ENCODE assay signal across 11 cellular contexts in the genomic region with DNA sequence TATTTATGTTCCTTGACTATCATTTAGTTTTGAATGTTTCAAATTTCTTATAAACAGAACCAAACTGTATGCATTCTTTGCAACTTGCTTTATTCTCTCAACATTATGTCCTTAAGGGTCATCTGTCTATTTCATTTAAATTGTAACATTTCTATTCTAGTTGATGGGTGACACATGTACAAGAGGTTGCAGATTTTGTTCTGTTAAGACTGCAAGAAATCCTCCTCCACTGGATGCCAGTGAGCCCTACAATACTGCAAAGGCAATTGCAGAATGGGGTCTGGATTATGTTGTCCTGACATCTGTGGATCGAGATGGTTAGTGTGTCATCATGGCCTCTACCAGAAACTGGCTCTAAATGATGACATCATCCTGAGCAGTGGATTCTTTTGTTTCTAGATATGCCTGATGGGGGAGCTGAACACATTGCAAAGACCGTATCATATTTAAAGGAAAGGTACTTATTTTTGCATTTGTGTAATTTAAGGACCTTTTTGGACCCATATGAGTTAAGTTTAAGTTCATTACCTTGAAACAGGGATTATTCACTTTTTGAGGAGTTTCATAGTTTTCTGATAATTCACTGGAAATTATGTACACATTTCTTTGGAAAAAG. TPM values are rescaled to one million over a fixed set of nuclear protein-coding genes. Genes with fewer than 3 reads are reported as not detected.
A peak's percentile ranks its signal among the peaks of the same experiment; 100 is the strongest.
DNase-seq lines count a peak whose midpoint lies in the region; ATAC-seq, FAIRE-seq and TF ChIP-seq lines count a peak whose summit lies in the region.
"Had no signal": no experiment of that assay in that cellular context is flagged by ENCODE, and none has a peak within 500 bp of the region (broad histone marks: within the 10 kb centered on the region; RNA-seq: fewer than 3 reads in every experiment).

No MANE protein-coding gene starts in this region.

- TF ChIP-seq CTCF in bronchial epithelial cell (IDR thresholded peaks at IDR 0.05; ENCODE audit: insufficient read depth, low read length, severe bottlenecking) (no peak), retinal pigment epithelial cell (conservative IDR thresholded peaks at IDR 0.05; ENCODE audit: low read depth, low read length) (peak; percentile 25)

- ATAC-seq in HG02885 (IDR thresholded peaks at IDR 0.05; ENCODE audit: poor library complexity, unreplicated experiment), result no peak
- ATAC-seq: GM23338 had no signal

- no peaks in the 10 kb centered on the region for H3K27me3 ChIP-seq in bronchial epithelial cell (ENCODE audit: control insufficient read depth, insufficient read depth, low read length)

- H3K36me3 ChIP-seq in bronchial epithelial cell (ENCODE audit: control insufficient read depth, insufficient read depth, low read length), result peaks cover 8% of the 10 kb centered on the region

- no peak for FAIRE-seq in bronchial epithelial cell (lab: Jason Lieb, UNC)

- DNase-seq in NCI-H748 (lab: John Stamatoyannopoulos, UW; ENCODE audit: unreplicated experiment), result peak; percentile 40
- DNase-seq in NCI-H748 treated with DMSO at 0.1 percent for 48 hours (lab: John Stamatoyannopoulos, UW), result no peak
- peak; percentile 81 for DNase-seq in NCI-H460 (ENCODE audit: extremely low read depth, low read depth)
- DNase-seq in bronchial epithelial cell (ENCODE audit: low read depth), result peak; percentile 58
- DNase-seq in retinal pigment epithelial cell (ENCODE audit: low read depth), result no peak
- no peak for DNase-seq in C1 segment of cervical spinal cord (lab: John Stamatoyannopoulos, UW)
- no peak for DNase-seq in GF-D8 (lab: John Stamatoyannopoulos, UW)
- DNase-seq: NK-92 treated with Interleukin-12 subunit alpha and Interleukin-12 subunit beta, amount 100 ng/mL, for 24 hours had no signal

- no peak overlapping the region for H3K4me3 ChIP-seq in bronchial epithelial cell (ENCODE audit: low read depth, low read length)
- no peak overlapping the region for H3K4me3 ChIP-seq in retinal pigment epithelial cell (ENCODE audit: low read length)
- H3K4me3 ChIP-seq: GM23338 had no signal

RNA-seq across cellular contexts. Expression of gene LIAS, which starts 6.1 kb away (rescaled TPM):
- total RNA-seq in NCI-H460 (2014; rRNA removed; shearing (Covaris generic)), result 32.8 and 37.0 TPM in 2 replicates
- 48.5 and 57.3 TPM in 2 replicates for polyA plus RNA-seq in NCI-H460 (2014; cell fraction: nucleus; rRNA removed)
- 11.5 and 14.0 TPM in 2 replicates for total RNA-seq in bronchial epithelial cell

RNA-seq across cellular contexts. Expression of gene RPL9, which starts 6.3 kb away (rescaled TPM):
- total RNA-seq in NCI-H460 (2014; rRNA removed; shearing (Covaris generic)), result 6,834 and 7,046 TPM in 2 replicates
- 3,526 and 3,890 TPM in 2 replicates for polyA plus RNA-seq in NCI-H460 (2014; cell fraction: nucleus; rRNA removed)
- 3,557 and 6,069 TPM in 2 replicates for total RNA-seq in bronchial epithelial cell

RNA-seq across cellular contexts. Expression of gene KLB, which starts 58.3 kb away (rescaled TPM):
- not detected in 2 replicates for total RNA-seq in NCI-H460 (2014; rRNA removed; shearing (Covaris generic))
- polyA plus RNA-seq in NCI-H460 (2014; cell fraction: nucleus; rRNA removed), result 0.10 TPM in 1 of 2 replicates, not detected in the other
- total RNA-seq in bronchial epithelial cell, result under 0.01 TPM in 2 replicates
- polyA plus RNA-seq: CD14-positive monocyte had no signal

Comparison
In these comparisons a context has a peak if more than half of its experiments do, and no peak if none do; other contexts are left out.
1. DNase-seq: peak in NCI-H748 (single experiment), NCI-H460 (single experiment) and bronchial epithelial cell (single experiment); none in NCI-H748 treated with DMSO at 0.1 percent for 48 hours (single experiment), retinal pigment epithelial cell (single experiment), C1 segment of cervical spinal cord (0 of 14) and GF-D8 (single experiment).